ENCODE assay signal across 8 cellular contexts in genomic region chr1:26111530-26112406, GRCh38. TPM values are rescaled to one million over a fixed set of nuclear protein-coding genes. Genes with fewer than 3 reads are reported as not detected.
A peak's percentile ranks its signal among the peaks of the same experiment; 100 is the strongest.
DNase-seq lines count a peak whose midpoint lies in the region; ATAC-seq, FAIRE-seq and TF ChIP-seq lines count a peak whose summit lies in the region.

TSS of gene PDIK1L (plus strand) at chr1:26111824. CDS start at chr1:26114309, 2,485 bp downstream.

- H3K9me3 ChIP-seq in astrocyte (ENCODE audit: insufficient read depth, low read depth, low read length) (no peaks in the 10 kb centered on the region), hepatocyte (ENCODE audit: low read depth) (no peaks in the 10 kb centered on the region)

- H3K27ac Mint-ChIP-seq in astrocyte (ENCODE audit: unreplicated experiment) = peak within 1 kb of the TSS; percentile 80

- no peaks in the 10 kb centered on the region for H3K27me3 Mint-ChIP-seq in astrocyte (ENCODE audit: low read depth, unreplicated experiment)

- no peak for FAIRE-seq in astrocyte (lab: Jason Lieb, UNC)

- H3K36me3 ChIP-seq in astrocyte (ENCODE audit: insufficient read depth, low read length) = no peaks in the 10 kb centered on the region
- H3K36me3 ChIP-seq in hepatocyte (replicated peaks; ENCODE audit: insufficient read depth, low read depth) = no peaks in the 10 kb centered on the region

- H3K27ac ChIP-seq in astrocyte (ENCODE audit: low read depth, low read length) = peak within 1 kb of the TSS; percentile 70
- H3K27ac ChIP-seq in hepatocyte = peak within 1 kb of the TSS; percentile 98

- H3K27me3 ChIP-seq in astrocyte (ENCODE audit: insufficient read depth, low read length) (no peaks in the 10 kb centered on the region), hepatocyte (no peaks in the 10 kb centered on the region)

- peak within 1 kb of the TSS; percentile 94 for H3K4me3 Mint-ChIP-seq in astrocyte (ENCODE audit: unreplicated experiment)

- H3K9ac ChIP-seq in astrocyte (ENCODE audit: low read length) = peak within 1 kb of the TSS; percentile 86

- H3K4me2 ChIP-seq in astrocyte (ENCODE audit: low read length) (peak within 1 kb of the TSS; percentile 93), hepatocyte (peak within 1 kb of the TSS; percentile 95)

- ATAC-seq in GM18517 (IDR thresholded peaks at IDR 0.05; ENCODE audit: unreplicated experiment) (peak; percentile 65), HG03025 (IDR thresholded peaks at IDR 0.05; ENCODE audit: low FRiP score, unreplicated experiment) (peak; percentile 63)

- no peaks in the 10 kb centered on the region for H3K36me3 Mint-ChIP-seq in astrocyte (ENCODE audit: low read depth, unreplicated experiment)

- DNase-seq in NCI-H2081 (lab: John Stamatoyannopoulos, UW) (peak; percentile 94 to 95), T-helper 9 cell (peak; percentile 95), astrocyte (ENCODE audit: low read depth) (peak; percentile 92), hepatocyte (ENCODE audit: low spot score) (peak; percentile 98), retina (peak; percentile 98), OCI-M2 (lab: John Stamatoyannopoulos, UW; ENCODE audit: unreplicated experiment) (no peak)

- peaks cover 14% of the 10 kb centered on the region for H3K79me2 ChIP-seq in astrocyte (ENCODE audit: insufficient read depth, low read length)
- peaks cover 37% of the 10 kb centered on the region for H3K79me2 ChIP-seq in hepatocyte

- H3K4me3 ChIP-seq in astrocyte (ENCODE audit: insufficient read depth, low read depth, low read length) (peak within 1 kb of the TSS; percentile 91), hepatocyte (peak within 1 kb of the TSS; percentile 84)

- H3K9me2 ChIP-seq in hepatocyte (replicated peaks; ENCODE audit: insufficient read depth) = no peaks in the 10 kb centered on the region

- H4K20me1 ChIP-seq in astrocyte (ENCODE audit: insufficient read depth, low read length) (no peaks in the 10 kb centered on the region), hepatocyte (ENCODE audit: insufficient read depth, poor library complexity, severe bottlenecking) (no peaks in the 10 kb centered on the region)

- H3K9me3 Mint-ChIP-seq in astrocyte (ENCODE audit: unreplicated experiment) = no peaks in the 10 kb centered on the region

- TF ChIP-seq CTCF in astrocyte (IDR thresholded peaks at IDR 0.05; ENCODE audit: insufficient read depth, low read depth, low read length) (no peak), hepatocyte (IDR thresholded peaks at IDR 0.05; ENCODE audit: poor library complexity) (no peak)

- peaks cover 7% of the 10 kb centered on the region for H3K4me1 Mint-ChIP-seq in astrocyte (ENCODE audit: low read depth, unreplicated experiment)

- peaks cover 13% of the 10 kb centered on the region for H3K4me1 ChIP-seq in astrocyte (ENCODE audit: insufficient read depth, low read length)
- H3K4me1 ChIP-seq in hepatocyte (ENCODE audit: insufficient read depth) = peaks cover 20% of the 10 kb centered on the region

- WGBS in hepatocyte (ENCODE audit: low lambda C conversion rate, missing lambda C conversion rate) = under 1% methylated on average over 39 of the region's 96 CpGs

- H2AFZ ChIP-seq in astrocyte (ENCODE audit: low read depth, low read length) (peak within 1 kb of the TSS; percentile 99), hepatocyte (peak within 1 kb of the TSS; percentile 84)

RNA-seq across cellular contexts. Expression of gene PDIK1L, which starts in this region (rescaled TPM):
- total RNA-seq in astrocyte (3.1 and 3.4 TPM in 2 replicates), hepatocyte (12.5 and 16.8 TPM in 2 replicates)
- 2.6 and 4.4 TPM in 2 replicates for polyA plus RNA-seq in hepatocyte
